ENCODE assay signal across 10 cellular contexts in the genomic region with DNA sequence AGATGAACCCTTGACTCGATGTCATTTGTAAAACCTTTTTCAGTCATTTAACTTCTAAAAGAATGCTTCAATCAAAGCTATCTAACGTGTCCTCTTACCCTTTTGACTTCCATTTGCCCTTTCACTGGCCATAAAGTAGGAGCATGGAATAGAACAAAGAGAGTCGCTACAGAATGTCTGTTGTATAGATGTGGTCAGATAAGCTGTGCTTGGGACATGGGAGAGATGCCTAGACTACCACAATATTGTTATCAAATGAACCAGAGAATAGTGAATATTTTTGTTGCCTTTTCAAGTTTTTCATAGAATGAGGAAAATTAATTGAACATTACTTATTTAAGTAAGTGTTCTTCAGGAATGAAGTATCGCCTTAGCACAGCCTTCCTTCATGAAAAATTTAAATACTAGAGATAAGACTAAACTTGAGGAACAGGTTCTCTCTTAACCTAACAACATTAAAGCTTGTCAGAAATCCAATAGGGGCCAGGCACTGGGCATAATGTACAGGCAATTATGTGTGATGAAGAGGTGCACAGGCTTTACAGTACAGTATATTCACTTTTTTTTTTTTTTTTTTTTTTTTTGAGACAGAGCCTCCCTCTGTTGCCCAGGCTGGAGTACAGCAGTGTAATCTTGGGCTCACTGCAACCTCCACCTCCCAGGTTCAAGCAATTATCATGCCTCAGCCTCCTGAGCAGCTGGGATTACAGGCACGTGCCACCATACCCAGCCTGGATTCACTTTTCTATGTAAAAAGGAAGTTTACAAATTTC. TPM values are rescaled to one million over a fixed set of nuclear protein-coding genes. Genes with fewer than 3 reads are reported as not detected.
DNase-seq lines count a peak whose midpoint lies in the region; ATAC-seq and TF ChIP-seq lines count a peak whose summit lies in the region.
"Had no signal": no experiment of that assay in that cellular context is flagged by ENCODE, and none has a peak within 500 bp of the region (broad histone marks: within the 10 kb centered on the region; RNA-seq: fewer than 3 reads in every experiment).

No MANE protein-coding gene starts in this region.

- no peak for TF ChIP-seq CTCF in CD4-positive, alpha-beta T cell (IDR thresholded peaks at IDR 0.05)
- TF ChIP-seq CTCF in LNCaP clone FGC (IDR thresholded peaks at IDR 0.05; ENCODE audit: control insufficient read depth, extremely low read depth, insufficient read depth) (no peak), cardiac fibroblast (IDR thresholded peaks at IDR 0.05; ENCODE audit: low read depth, low read length) (peak; percentile 12), nephron (IDR thresholded peaks at IDR 0.05; ENCODE audit: unreplicated experiment in 3 of 3) (no peak)

- H3K4me3 Mint-ChIP-seq in CD4-positive, alpha-beta T cell, result peak overlapping the region; percentile 39
- peak overlapping the region in 2 of 3 experiments; percentile 14 to 15 for H3K4me3 Mint-ChIP-seq in nephron

- no peaks in the 10 kb centered on the region for H3K27me3 ChIP-seq in CD4-positive, alpha-beta T cell (ENCODE audit: control insufficient read depth, insufficient read depth, low read length)

- H3K4me1 Mint-ChIP-seq in CD4-positive, alpha-beta T cell (ENCODE audit: low read depth), result peaks cover 87% of the 10 kb centered on the region
- peaks cover 57% of the 10 kb centered on the region for H3K4me1 Mint-ChIP-seq in nephron

- peak overlapping the region; percentile 54 for H3K27ac Mint-ChIP-seq in CD4-positive, alpha-beta T cell
- H3K27ac Mint-ChIP-seq in nephron, result peak overlapping the region; percentile 22 to 38 (median 26)

- H3K9me3 ChIP-seq in CD4-positive, alpha-beta T cell (ENCODE audit: control insufficient read depth, low read length), result no peaks in the 10 kb centered on the region

- CTCF ChIA-PET in CD4-positive, alpha-beta T cell (lab: Charles Lee), result interaction anchor here (0.7 to 14.8 kb wide), 10 partner anchors 9 to 72 kb away, joined by 3 to 159 read pairs (median 4); no protein-coding TSS in a partner anchor

- intact Hi-C loops in CD4-positive, alpha-beta T cell (cut with DNase I, micrococcal nuclease), result no loop called here

- H3K36me3 Mint-ChIP-seq in CD4-positive, alpha-beta T cell (ENCODE audit: low read depth), result peaks cover 74% of the 10 kb centered on the region
- H3K36me3 Mint-ChIP-seq in nephron (ENCODE audit: low read depth), result peaks cover 31% of the 10 kb centered on the region

- no peak overlapping the region for H3K27ac ChIP-seq in CD4-positive, alpha-beta T cell (ENCODE audit: low read depth, low read length)

- DNase-seq in CD4-positive, alpha-beta T cell, result no peak
- DNase-seq in LNCaP clone FGC (ENCODE audit: low read depth) (peak; percentile 91), cardiac fibroblast (ENCODE audit: low read depth in 2 of 2) (no peak), hypothalamus (lab: John Stamatoyannopoulos, UW) (no peak)
- DNase-seq in activated CD4-positive, CD25-positive, alpha-beta regulatory T cell (lab: John Stamatoyannopoulos, UW), result no peak
- DNase-seq: foreskin melanocyte had no signal

- H3K4me3 ChIP-seq in LNCaP clone FGC (ENCODE audit: low read depth, low read length) (peak overlapping the region; percentile 37), cardiac fibroblast (replicated peaks in 1 of 2; ENCODE audit: low read depth in 2 of 2, low read length in 2 of 2) (no peak overlapping the region)

- no peaks in the 10 kb centered on the region for H3K27me3 Mint-ChIP-seq in CD4-positive, alpha-beta T cell
- H3K27me3 Mint-ChIP-seq in nephron (ENCODE audit: low read depth), result no peaks in the 10 kb centered on the region

- H3K9me3 Mint-ChIP-seq in CD4-positive, alpha-beta T cell, result no peaks in the 10 kb centered on the region
- no peaks in the 10 kb centered on the region for H3K9me3 Mint-ChIP-seq in nephron

- POLR2A ChIA-PET in CD4-positive, alpha-beta T cell (lab: Charles Lee), result interaction anchor here (1.0 to 2.1 kb wide), 4 partner anchors 11 to 23 kb away, joined by 4 to 17 read pairs (median 6); no protein-coding TSS in a partner anchor

- ATAC-seq in CD4-positive, alpha-beta T cell (ENCODE audit: poor library complexity), result peak; percentile 50
- ATAC-seq in HG02981 (IDR thresholded peaks at IDR 0.05; ENCODE audit: unreplicated experiment) (no peak), GM18873 (IDR thresholded peaks at IDR 0.05; ENCODE audit: low FRiP score, unreplicated experiment) (no peak)
- ATAC-seq: sciatic nerve had no signal

RNA-seq across cellular contexts. Expression of a gene that starts 7.5 kb away (rescaled TPM):
- total RNA-seq in CD4-positive, alpha-beta T cell, result 100 to 1,000 TPM; 295 to 296 TPM
